ENCODE assay signal across 10 cellular contexts in the genomic region with DNA sequence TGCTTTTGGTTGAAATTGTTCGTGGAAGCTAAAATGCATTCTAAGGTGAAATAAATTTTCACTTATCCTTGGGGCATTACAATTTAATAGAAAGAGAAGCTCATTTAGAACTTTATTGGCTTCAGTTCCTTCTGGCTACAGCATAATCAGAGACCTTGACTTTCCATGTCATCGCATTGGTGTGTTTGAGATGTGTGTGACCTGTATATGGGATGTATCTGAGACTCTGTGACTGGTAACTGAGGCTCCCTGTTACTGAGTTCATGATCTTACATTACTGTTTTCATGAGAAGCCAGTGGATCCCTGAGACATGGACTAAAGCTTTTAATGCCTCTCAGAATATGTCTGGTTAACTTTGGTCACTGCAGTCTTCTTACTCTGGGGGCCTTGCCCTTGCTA. TPM values are rescaled to one million over a fixed set of nuclear protein-coding genes. Genes with fewer than 3 reads are reported as not detected.
"Had no signal": no experiment of that assay in that cellular context is flagged by ENCODE, and none has a peak within 500 bp of the region (broad histone marks: within the 10 kb centered on the region; RNA-seq: fewer than 3 reads in every experiment).

No MANE protein-coding gene starts in this region.

- H2AFZ ChIP-seq: GM23248 had no signal

- ATAC-seq: HCT116, HepG2 had no signal

- H3K9me3 ChIP-seq: HAP-1 had no signal

- H3K4me1 ChIP-seq: HAP-1 had no signal

- H3K4me3 ChIP-seq: GM23248, HAP-1 had no signal

- DNase-seq: GM23248, GOT3, H7, HFFc6 had no signal

- H3K36me3 ChIP-seq: HAP-1 had no signal

- H3K9ac ChIP-seq: GM23248 had no signal

- H3K27ac ChIP-seq: GM23248, HL-60 had no signal

RNA-seq across cellular contexts. Expression of a gene that starts 32.5 kb away (rescaled TPM):
- total RNA-seq: GM23248, HFFc6, HT1080 had no signal
- polyA plus RNA-seq: HepG2, IgD-negative memory B cell had no signal
